ENCODE assay signal across 8 cellular contexts in genomic region chr12:104473374-104473983, GRCh38. TPM values are rescaled to one million over a fixed set of nuclear protein-coding genes. Genes with fewer than 3 reads are reported as not detected.
DNase-seq lines count a peak whose midpoint lies in the region; ATAC-seq, FAIRE-seq and TF ChIP-seq lines count a peak whose summit lies in the region.

No MANE protein-coding gene starts in this region.

- 0 out of 2 replicates have a peak, but pooled peaks cover 3% of the 10 kb centered on the region for H3K36me3 ChIP-seq in PC-3 (ENCODE audit: low read depth, low read length)

- ATAC-seq in GM21390 (IDR thresholded peaks at IDR 0.05; ENCODE audit: unreplicated experiment) (peak; percentile 61), PC-3 (no peak)

- H3K4me3 ChIP-seq in NB4 (ENCODE audit: low read depth, low read length), result no peak overlapping the region
- H3K4me3 ChIP-seq in PC-3 (ENCODE audit: low read length), result no peak overlapping the region

- H4K20me1 ChIP-seq in PC-3 (ENCODE audit: low read length), result no peaks in the 10 kb centered on the region

- no peaks in the 10 kb centered on the region for H3K4me1 ChIP-seq in PC-3 (ENCODE audit: insufficient read depth, low read length)

- intact Hi-C loops in PC-3 (cut with micrococcal nuclease), result no loop called here

- H3F3A ChIP-seq in PC-3 (ENCODE audit: low read length, unreplicated experiment), result no peaks in the 10 kb centered on the region

- H3K9me3 ChIP-seq in PC-3 (ENCODE audit: low read length), result no peaks in the 10 kb centered on the region

- H3K9ac ChIP-seq in PC-3 (ENCODE audit: low read length), result no peak overlapping the region

- DNase-seq in GM12892 (ENCODE audit: insufficient read length) (no peak), NB4 (ENCODE audit: low read depth) (peak; percentile 46), lung microvascular endothelial cell (ENCODE audit: low read depth in 2 of 2) (peak; percentile 42 to 56), PC-3 (no peak), NCI-H187 treated with DMSO at 0.1 percent for 48 hours (lab: John Stamatoyannopoulos, UW) (no peak), glomerular visceral epithelial cell (ENCODE audit: extremely low spot score) (no peak)
- no peak for DNase-seq in stimulated activated CD4-positive, alpha-beta T cell treated with anti-CD3 and anti-CD28 coated beads, Interleukin-12 subunit alpha, Interleukin-12 subunit beta, amount 100 ng/mL, for 4 hours

- H3K27me3 ChIP-seq in PC-3 (ENCODE audit: low read length), result no peaks in the 10 kb centered on the region

- CTCF ChIA-PET in PC-3 (lab: Charles Lee), result no interaction called here

- no TSS peak for BruUV-seq in PC-3 (replicated peaks; lab: Mats Ljungman, UMichigan)

- H3K27ac ChIP-seq in PC-3 (ENCODE audit: low read length), result no peak overlapping the region

- TF ChIP-seq POLR2A in GM12892 (IDR thresholded peaks at IDR 0.05; ENCODE audit: low read depth, low read length), result peak; percentile 35; the same call in 1 of the 2 replicates
- TF ChIP-seq POLR2A in NB4 (IDR thresholded peaks at IDR 0.05; ENCODE audit: extremely low read depth, insufficient read length), result no peak

- FAIRE-seq in GM12892 (lab: Jason Lieb, UNC), result peak; percentile 93

- no peak for TF ChIP-seq CTCF in NB4 (IDR thresholded peaks at IDR 0.05; ENCODE audit: low read depth, low read length)
- TF ChIP-seq CTCF in PC-3 (conservative IDR thresholded peaks at IDR 0.05; ENCODE audit: low read depth, low read length), result no peak

- peaks cover 34% of the 10 kb centered on the region for H3K79me2 ChIP-seq in PC-3 (ENCODE audit: low read length)

- H3K9me2 ChIP-seq in PC-3 (replicated peaks; ENCODE audit: low read length), result no peaks in the 10 kb centered on the region

- H2AFZ ChIP-seq in PC-3 (ENCODE audit: low read length), result no peak overlapping the region

- POLR2A ChIA-PET in PC-3 (lab: Charles Lee; ENCODE audit: unreplicated experiment), result no interaction called here

- no peak overlapping the region for H3K4me2 ChIP-seq in PC-3 (ENCODE audit: low read length)

RNA-seq across cellular contexts. Expression of gene CHST11, which starts 16.7 kb away (rescaled TPM):
- polyA plus RNA-seq in GM12892 (2012; ENCODE audit: missing spikeins), result 13.1 TPM
- 2.6 and 4.8 TPM in 2 replicates for total RNA-seq in lung microvascular endothelial cell
- total RNA-seq in PC-3 (2014; rRNA removed), result 53.5 and 56.7 TPM in 2 replicates

Comparison
In these comparisons a context has a peak if more than half of its experiments do, and no peak if none do; other contexts are left out.
1. DNase-seq: peak in NB4 (single experiment) and lung microvascular endothelial cell (2 of 2); none in GM12892 (single experiment), PC-3 (single experiment), NCI-H187 treated with DMSO at 0.1 percent for 48 hours (single experiment), stimulated activated CD4-positive, alpha-beta T cell treated with anti-CD3 and anti-CD28 coated beads, Interleukin-12 subunit alpha, Interleukin-12 subunit beta, amount 100 ng/mL, for 4 hours (single experiment) and glomerular visceral epithelial cell (single experiment).